ENCODE assay signal across 1 cellular context in genomic region chr19:1652471-1653299, GRCh38.
TF ChIP-seq lines count a peak whose summit lies in the region.

TSS of gene TCF3 (minus strand) at chr19:1652615. CDS start at chr19:1650248, 2,367 bp downstream.

TF ChIP-seq in HepG2, 621 proteins besides CTCF, POLR2A, EP300 and RAD21 (continued from another document and continues in another):
- TF ChIP-seq, protein P1, sequence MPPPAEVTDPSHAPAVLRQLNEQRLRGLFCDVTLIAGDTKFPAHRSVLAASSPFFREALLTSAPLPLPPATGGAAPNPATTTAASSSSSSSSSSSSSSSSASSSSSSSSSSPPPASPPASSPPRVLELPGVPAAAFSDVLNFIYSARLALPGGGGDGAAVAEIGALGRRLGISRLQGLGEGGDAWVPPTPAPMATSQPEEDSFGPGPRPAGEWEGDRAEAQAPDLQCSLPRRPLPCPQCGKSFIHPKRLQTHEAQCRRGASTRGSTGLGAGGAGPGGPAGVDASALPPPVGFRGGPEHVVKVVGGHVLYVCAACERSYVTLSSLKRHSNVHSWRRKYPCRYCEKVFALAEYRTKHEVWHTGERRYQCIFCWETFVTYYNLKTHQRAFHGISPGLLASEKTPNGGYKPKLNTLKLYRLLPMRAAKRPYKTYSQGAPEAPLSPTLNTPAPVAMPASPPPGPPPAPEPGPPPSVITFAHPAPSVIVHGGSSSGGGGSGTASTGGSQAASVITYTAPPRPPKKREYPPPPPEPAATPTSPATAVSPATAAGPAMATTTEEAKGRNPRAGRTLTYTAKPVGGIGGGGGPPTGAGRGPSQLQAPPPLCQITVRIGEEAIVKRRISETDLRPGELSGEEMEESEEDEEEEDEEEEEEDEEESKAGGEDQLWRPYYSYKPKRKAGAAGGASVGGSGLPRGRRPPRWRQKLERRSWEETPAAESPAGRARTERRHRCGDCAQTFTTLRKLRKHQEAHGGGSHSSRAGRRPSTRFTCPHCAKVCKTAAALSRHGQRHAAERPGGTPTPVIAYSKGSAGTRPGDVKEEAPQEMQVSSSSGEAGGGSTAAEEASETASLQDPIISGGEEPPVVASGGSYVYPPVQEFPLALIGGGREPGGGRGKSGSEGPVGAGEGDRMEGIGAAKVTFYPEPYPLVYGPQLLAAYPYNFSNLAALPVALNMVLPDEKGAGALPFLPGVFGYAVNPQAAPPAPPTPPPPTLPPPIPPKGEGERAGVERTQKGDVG (CRISPR knock-in tag; IDR thresholded peaks at IDR 0.05; ENCODE audit: borderline replicate concordance), result no peak
- TF ChIP-seq, protein P2, sequence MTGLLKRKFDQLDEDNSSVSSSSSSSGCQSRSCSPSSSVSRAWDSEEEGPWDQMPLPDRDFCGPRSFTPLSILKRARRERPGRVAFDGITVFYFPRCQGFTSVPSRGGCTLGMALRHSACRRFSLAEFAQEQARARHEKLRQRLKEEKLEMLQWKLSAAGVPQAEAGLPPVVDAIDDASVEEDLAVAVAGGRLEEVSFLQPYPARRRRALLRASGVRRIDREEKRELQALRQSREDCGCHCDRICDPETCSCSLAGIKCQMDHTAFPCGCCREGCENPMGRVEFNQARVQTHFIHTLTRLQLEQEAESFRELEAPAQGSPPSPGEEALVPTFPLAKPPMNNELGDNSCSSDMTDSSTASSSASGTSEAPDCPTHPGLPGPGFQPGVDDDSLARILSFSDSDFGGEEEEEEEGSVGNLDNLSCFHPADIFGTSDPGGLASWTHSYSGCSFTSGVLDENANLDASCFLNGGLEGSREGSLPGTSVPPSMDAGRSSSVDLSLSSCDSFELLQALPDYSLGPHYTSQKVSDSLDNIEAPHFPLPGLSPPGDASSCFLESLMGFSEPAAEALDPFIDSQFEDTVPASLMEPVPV (CRISPR knock-in tag; IDR thresholded peaks at IDR 0.05), result no peak
- TF ChIP-seq ZNF430 (CRISPR knock-in tag; IDR thresholded peaks at IDR 0.05), result no peak
- peak; percentile 55 for TF ChIP-seq TBL1XR1 (IDR thresholded peaks at IDR 0.05; ENCODE audit: borderline replicate concordance, low read length, partially characterized antibody)
- peak; percentile 26; the same call in 1 of the 2 replicates for TF ChIP-seq ARID3A (IDR thresholded peaks at IDR 0.05; ENCODE audit: low read depth, low read length)
- no peak for TF ChIP-seq ZNF7 (CRISPR knock-in tag; IDR thresholded peaks at IDR 0.05)
- peak; percentile 63 for TF ChIP-seq PITX1 (CRISPR knock-in tag; IDR thresholded peaks at IDR 0.05)
- no peak; the same call in 1 of the 2 replicates for TF ChIP-seq ZNF501 (CRISPR knock-in tag; IDR thresholded peaks at IDR 0.05)
- TF ChIP-seq, protein P3, sequence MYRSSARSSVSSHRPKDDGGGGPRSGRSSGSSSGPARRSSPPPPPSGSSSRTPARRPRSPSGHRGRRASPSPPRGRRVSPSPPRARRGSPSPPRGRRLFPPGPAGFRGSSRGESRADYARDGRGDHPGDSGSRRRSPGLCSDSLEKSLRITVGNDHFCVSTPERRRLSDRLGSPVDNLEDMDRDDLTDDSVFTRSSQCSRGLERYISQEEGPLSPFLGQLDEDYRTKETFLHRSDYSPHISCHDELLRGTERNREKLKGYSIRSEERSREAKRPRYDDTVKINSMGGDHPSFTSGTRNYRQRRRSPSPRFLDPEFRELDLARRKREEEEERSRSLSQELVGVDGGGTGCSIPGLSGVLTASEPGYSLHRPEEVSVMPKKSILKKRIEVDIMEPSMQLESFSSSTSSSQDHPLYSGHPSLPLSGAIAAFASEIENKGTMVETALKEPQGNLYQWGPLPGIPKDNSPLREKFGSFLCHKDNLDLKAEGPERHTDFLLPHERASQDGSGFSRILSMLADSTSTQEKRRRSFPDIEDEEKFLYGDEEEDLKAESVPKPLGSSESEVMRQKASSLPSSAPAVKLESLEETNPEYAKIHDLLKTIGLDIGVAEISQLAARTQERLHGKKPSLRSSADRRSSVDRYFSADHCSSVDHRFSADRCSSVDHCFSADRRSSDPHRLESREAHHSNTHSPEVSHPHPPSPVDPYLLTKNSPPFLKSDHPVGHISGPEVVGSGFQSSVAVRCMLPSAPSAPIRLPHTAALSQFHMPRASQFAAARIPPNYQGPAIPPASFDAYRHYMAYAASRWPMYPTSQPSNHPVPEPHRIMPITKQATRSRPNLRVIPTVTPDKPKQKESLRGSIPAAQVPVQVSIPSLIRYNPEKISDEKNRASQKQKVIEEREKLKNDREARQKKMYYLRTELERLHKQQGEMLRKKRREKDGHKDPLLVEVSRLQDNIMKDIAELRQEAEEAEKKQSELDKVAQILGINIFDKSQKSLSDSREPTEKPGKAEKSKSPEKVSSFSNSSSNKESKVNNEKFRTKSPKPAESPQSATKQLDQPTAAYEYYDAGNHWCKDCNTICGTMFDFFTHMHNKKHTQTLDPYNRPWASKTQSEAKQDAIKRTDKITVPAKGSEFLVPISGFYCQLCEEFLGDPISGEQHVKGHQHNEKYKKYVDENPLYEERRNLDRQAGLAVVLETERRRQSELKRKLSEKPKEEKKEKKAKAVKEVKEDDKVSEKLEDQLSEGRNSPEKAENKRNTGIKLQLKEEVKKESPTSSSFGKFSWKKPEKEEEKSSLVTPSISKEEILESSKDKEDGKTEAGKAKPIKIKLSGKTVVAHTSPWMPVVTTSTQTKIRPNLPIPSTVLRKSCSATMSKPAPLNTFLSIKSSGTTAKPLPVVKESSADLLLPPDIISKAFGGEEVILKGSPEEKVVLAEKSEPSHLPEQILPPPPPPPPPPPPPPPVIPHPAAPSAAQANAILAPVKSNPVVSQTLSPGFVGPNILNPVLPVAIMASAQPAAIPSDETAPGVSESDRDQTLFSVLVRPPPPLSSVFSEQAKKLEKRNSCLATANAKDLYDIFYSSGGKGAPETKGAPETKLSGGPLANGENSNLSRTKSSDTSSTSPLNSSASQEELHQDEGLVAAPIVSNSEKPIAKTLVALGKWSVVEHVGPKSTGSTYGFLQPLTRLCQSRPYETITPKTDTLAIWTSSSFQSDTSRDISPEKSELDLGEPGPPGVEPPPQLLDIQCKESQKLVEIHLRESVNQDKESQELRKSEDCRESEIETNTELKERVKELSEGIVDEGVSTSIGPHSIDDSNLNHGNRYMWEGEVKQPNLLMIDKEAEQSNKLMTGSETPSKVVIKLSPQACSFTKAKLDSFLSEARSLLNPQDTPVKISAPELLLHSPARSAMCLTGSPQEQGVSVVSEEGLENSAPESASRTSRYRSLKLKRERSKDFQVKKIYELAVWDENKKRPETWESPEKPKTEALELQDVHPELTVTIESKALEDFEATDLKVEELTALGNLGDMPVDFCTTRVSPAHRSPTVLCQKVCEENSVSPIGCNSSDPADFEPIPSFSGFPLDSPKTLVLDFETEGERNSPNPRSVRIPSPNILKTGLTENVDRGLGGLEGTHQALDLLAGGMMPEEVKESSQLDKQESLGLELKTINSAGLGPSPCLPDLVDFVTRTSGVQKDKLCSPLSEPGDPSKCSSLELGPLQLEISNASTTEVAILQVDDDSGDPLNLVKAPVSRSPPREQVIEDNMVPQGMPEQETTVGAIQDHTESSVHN (CRISPR knock-in tag; IDR thresholded peaks at IDR 0.05), result no peak
- TF ChIP-seq, protein P4, sequence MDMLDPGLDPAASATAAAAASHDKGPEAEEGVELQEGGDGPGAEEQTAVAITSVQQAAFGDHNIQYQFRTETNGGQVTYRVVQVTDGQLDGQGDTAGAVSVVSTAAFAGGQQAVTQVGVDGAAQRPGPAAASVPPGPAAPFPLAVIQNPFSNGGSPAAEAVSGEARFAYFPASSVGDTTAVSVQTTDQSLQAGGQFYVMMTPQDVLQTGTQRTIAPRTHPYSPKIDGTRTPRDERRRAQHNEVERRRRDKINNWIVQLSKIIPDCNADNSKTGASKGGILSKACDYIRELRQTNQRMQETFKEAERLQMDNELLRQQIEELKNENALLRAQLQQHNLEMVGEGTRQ (IDR thresholded peaks at IDR 0.05; ENCODE audit: low read depth, low read length), result no peak
- TF ChIP-seq, protein P4 (CRISPR knock-in tag; IDR thresholded peaks at IDR 0.05; ENCODE audit: borderline replicate concordance), result no peak
- TF ChIP-seq NCOA2 (CRISPR knock-in tag; IDR thresholded peaks at IDR 0.05), result no peak
- TF ChIP-seq GMEB2 (CRISPR knock-in tag; IDR thresholded peaks at IDR 0.05; ENCODE audit: low read depth), result peak; percentile 60; the same call in 1 of the 2 replicates
- TF ChIP-seq RBFOX2 (IDR thresholded peaks at IDR 0.05; ENCODE audit: low read depth, low read length), result peak; percentile 77
- no peak for TF ChIP-seq ZNF354B (CRISPR knock-in tag; IDR thresholded peaks at IDR 0.05)
- TF ChIP-seq ZNF83 (CRISPR knock-in tag; IDR thresholded peaks at IDR 0.05; ENCODE audit: borderline replicate concordance), result no peak
- peak; percentile 45; the same call in 1 of the 2 replicates for TF ChIP-seq ARID5B (CRISPR knock-in tag; IDR thresholded peaks at IDR 0.05)
- TF ChIP-seq GATA4 (IDR thresholded peaks at IDR 0.05; ENCODE audit: borderline replicate concordance, low read depth), result no peak
- no peak for TF ChIP-seq SMAD9 (CRISPR knock-in tag; IDR thresholded peaks at IDR 0.05)
- peak; percentile 75; the same call in 1 of the 2 replicates for TF ChIP-seq CBX5 (CRISPR knock-in tag; IDR thresholded peaks at IDR 0.05; ENCODE audit: borderline replicate concordance)
- no peak for TF ChIP-seq SYNCRIP (IDR thresholded peaks at IDR 0.05; ENCODE audit: insufficient read depth, low read depth, low read length)
- no peak for TF ChIP-seq FOXO4 (CRISPR knock-in tag; conservative IDR thresholded peaks at IDR 0.05)
- no peak for TF ChIP-seq NR2C2 (CRISPR knock-in tag; IDR thresholded peaks at IDR 0.05; ENCODE audit: borderline replicate concordance)
- no peak for TF ChIP-seq TOE1 (CRISPR knock-in tag; IDR thresholded peaks at IDR 0.05)
- no peak for TF ChIP-seq ARHGAP35 (CRISPR knock-in tag; IDR thresholded peaks at IDR 0.05; ENCODE audit: borderline replicate concordance)
- TF ChIP-seq ATF7-NPFF (CRISPR knock-in tag; IDR thresholded peaks at IDR 0.05; ENCODE audit: low read depth), result 0 out of 2 replicates have a peak, but pooled peaks have one; percentile 42
- no peak for TF ChIP-seq DNMT1 (CRISPR knock-in tag; IDR thresholded peaks at IDR 0.05)
- no peak for TF ChIP-seq FLYWCH1 (CRISPR knock-in tag; IDR thresholded peaks at IDR 0.05)
- no peak for TF ChIP-seq REL (CRISPR knock-in tag; conservative IDR thresholded peaks at IDR 0.05)
- TF ChIP-seq ZNF567 (CRISPR knock-in tag; IDR thresholded peaks at IDR 0.05; ENCODE audit: borderline replicate concordance), result no peak
- no peak; the same call in 1 of the 2 replicates for TF ChIP-seq SIN3B (IDR thresholded peaks at IDR 0.05; ENCODE audit: low read length)
- peak; percentile 100 for TF ChIP-seq PCBP1 (IDR thresholded peaks at IDR 0.05; ENCODE audit: borderline replicate concordance, low read depth, low read length)
